In genomic region chr1:221939598-221939997, GRCh38 we compare ENCODE assay signal across 13 cellular contexts.
A peak's percentile ranks its signal among the peaks of the same experiment; 100 is the strongest.
DNase-seq lines count a peak whose midpoint lies in the region; ATAC-seq and TF ChIP-seq lines count a peak whose summit lies in the region.
"Had no signal": no experiment of that assay in that cellular context is flagged by ENCODE, and none has a peak within 500 bp of the region (broad histone marks: within the 10 kb centered on the region; RNA-seq: fewer than 3 reads in every experiment).

No MANE protein-coding gene starts in this region.

- H3K27ac Mint-ChIP-seq in progenitor cell of endocrine pancreas, result no peak overlapping the region
- H3K27ac Mint-ChIP-seq: activated CD8-positive, alpha-beta memory T cell treated with anti-CD3 and anti-CD28 coated beads, Interleukin-2, amount 10 ng/mL, durations not matched to agents 7 days and 5 days had no signal

- H3K27ac ChIP-seq in KMS-11 (peak overlapping the region; percentile 93), prostate gland (no peak overlapping the region)

- H3K4me3 ChIP-seq in KMS-11 (IDR thresholded peaks at IDR 0.05; ENCODE audit: insufficient read depth, low read depth, low read length) (peak overlapping the region; percentile 76), prostate gland (no peak overlapping the region)

- H3K4me2 ChIP-seq in KMS-11, result peak overlapping the region; percentile 91

- H3K4me1 Mint-ChIP-seq in progenitor cell of endocrine pancreas (ENCODE audit: low read depth), result peaks cover 3% of the 10 kb centered on the region
- H3K4me1 Mint-ChIP-seq: activated CD8-positive, alpha-beta memory T cell treated with anti-CD3 and anti-CD28 coated beads, Interleukin-2, amount 10 ng/mL, durations not matched to agents 7 days and 5 days had no signal

- TF ChIP-seq CTCF in KMS-11 (conservative IDR thresholded peaks at IDR 0.05; ENCODE audit: low read depth, low read length) (no peak), prostate gland (IDR thresholded peaks at IDR 0.05) (no peak), progenitor cell of endocrine pancreas (IDR thresholded peaks at IDR 0.05; ENCODE audit: unreplicated experiment) (no peak)

- H3K4me3 Mint-ChIP-seq in progenitor cell of endocrine pancreas (ENCODE audit: low read depth), result no peak overlapping the region
- H3K4me3 Mint-ChIP-seq: activated CD8-positive, alpha-beta memory T cell treated with anti-CD3 and anti-CD28 coated beads, Interleukin-2, amount 10 ng/mL, durations not matched to agents 7 days and 5 days had no signal

- H3K27me3 Mint-ChIP-seq in progenitor cell of endocrine pancreas, result no peaks in the 10 kb centered on the region
- H3K27me3 Mint-ChIP-seq: activated CD8-positive, alpha-beta memory T cell treated with anti-CD3 and anti-CD28 coated beads, Interleukin-2, amount 10 ng/mL, durations not matched to agents 7 days and 5 days had no signal

- no peaks in the 10 kb centered on the region for H3K36me3 ChIP-seq in KMS-11 (ENCODE audit: insufficient read depth)
- H3K36me3 ChIP-seq in prostate gland, result no peaks in the 10 kb centered on the region

- H3K79me2 ChIP-seq in KMS-11 (ENCODE audit: insufficient read depth, low read depth), result no peaks in the 10 kb centered on the region

- no peaks in the 10 kb centered on the region for H3K9me3 ChIP-seq in prostate gland

- H4K20me1 ChIP-seq in KMS-11 (ENCODE audit: insufficient read depth), result no peaks in the 10 kb centered on the region

- intact Hi-C loops in prostate gland (cut with DNase I), result no loop called here

- DNase-seq in erythroblast (lab: John Stamatoyannopoulos, UW) (no peak), prostate gland (ENCODE audit: low spot score) (no peak), occipital lobe (lab: John Stamatoyannopoulos, UW) (no peak), progenitor cell of endocrine pancreas (ENCODE audit: low spot score, unreplicated experiment) (no peak)
- DNase-seq: activated CD8-positive, alpha-beta memory T cell treated with anti-CD3 and anti-CD28 coated beads, Interleukin-2, amount 10 ng/mL, durations not matched to agents 7 days and 5 days; effector CD8-positive, alpha-beta T cell; mesendoderm; NCI-H187 treated with DMSO at 0.1 percent for 48 hours; stimulated activated CD4-positive, alpha-beta T cell treated with anti-CD3 and anti-CD28 coated beads, Interleukin-4, amount 100 ng/mL, for 4 hours had no signal

- H3K27me3 ChIP-seq in KMS-11 (ENCODE audit: insufficient read depth, low read depth) (no peaks in the 10 kb centered on the region), prostate gland (replicated peaks; ENCODE audit: insufficient read depth) (no peaks in the 10 kb centered on the region)

- no peaks in the 10 kb centered on the region for H3K36me3 Mint-ChIP-seq in progenitor cell of endocrine pancreas (ENCODE audit: insufficient read depth)

- no peak for TF ChIP-seq POLR2A in erythroblast (IDR thresholded peaks at IDR 0.05; ENCODE audit: low read length)
- no peak for TF ChIP-seq POLR2A in prostate gland (IDR thresholded peaks at IDR 0.05)

- H3K4me1 ChIP-seq in KMS-11 (ENCODE audit: low read depth, poor library complexity, severe bottlenecking) (peaks cover 71% of the 10 kb centered on the region), prostate gland (replicated peaks) (no peaks in the 10 kb centered on the region)

- peaks cover 14% of the 10 kb centered on the region for H3K9me3 Mint-ChIP-seq in progenitor cell of endocrine pancreas (ENCODE audit: low read depth)

- peak overlapping the region; percentile 35; the same call in 1 of the 2 replicates for H2AFZ ChIP-seq in KMS-11 (ENCODE audit: low read depth)

- WGBS in prostate gland, result 54% methylated on average over 2 of the region's 2 CpGs

- ATAC-seq in GM18868 (IDR thresholded peaks at IDR 0.05; ENCODE audit: unreplicated experiment), result peak; percentile 76
- peak; percentile 71 for ATAC-seq in HG02610 (IDR thresholded peaks at IDR 0.05; ENCODE audit: unreplicated experiment)
- peak; percentile 22 for ATAC-seq in esophagus mucosa
- ATAC-seq: activated CD8-positive, alpha-beta memory T cell treated with anti-CD3 and anti-CD28 coated beads, Interleukin-2, amount 10 ng/mL, durations not matched to agents 7 days and 5 days had no signal

- peak overlapping the region; percentile 45; the same call in 1 of the 2 replicates for H3K9ac ChIP-seq in KMS-11

Comparison
In these comparisons a context has a peak if more than half of its experiments do, and no peak if none do; other contexts are left out.
1. ATAC-seq: peak in every context shown above with its lines; median percentile 76 in GM18868; 71 in HG02610; 22 in esophagus mucosa.